27 cellular contexts compared by ENCODE assay signal in genomic region chr6:144955853-144956252, GRCh38.
DNase-seq lines count a peak whose midpoint lies in the region; ATAC-seq and TF ChIP-seq lines count a peak whose summit lies in the region.
"Had no signal": no experiment of that assay in that cellular context is flagged by ENCODE, and none has a peak within 500 bp of the region (broad histone marks: within the 10 kb centered on the region; RNA-seq: fewer than 3 reads in every experiment).

No MANE protein-coding gene starts in this region.

- no peaks in the 10 kb centered on the region for H3K79me2 ChIP-seq in Karpas-422 (ENCODE audit: low read length)

- intact Hi-C loops in cardiac septum (cut with DNase I): no loop called here
- intact Hi-C loops in posterior cingulate gyrus (cut with DNase I): no loop called here

- no peaks in the 10 kb centered on the region for H4K20me1 ChIP-seq in Karpas-422 (ENCODE audit: insufficient read depth, low read depth, low read length)

- no peaks in the 10 kb centered on the region for H3K9me2 ChIP-seq in Karpas-422 (replicated peaks; ENCODE audit: insufficient read depth, low read length)

- H3K4me3 ChIP-seq in Karpas-422 (ENCODE audit: low read length): no peak overlapping the region
- H3K4me3 ChIP-seq in brain microvascular endothelial cell (ENCODE audit: low read depth, low read length): no peak overlapping the region
- H3K4me3 ChIP-seq: gastroesophageal sphincter, prostate gland, skin epidermis, upper lobe of right lung had no signal

- H3K27ac ChIP-seq in Karpas-422 (ENCODE audit: low read length) (no peak overlapping the region), brain microvascular endothelial cell (peak overlapping the region; percentile 18)
- H3K27ac ChIP-seq: gastroesophageal sphincter, HL-60, prostate gland, skin epidermis, upper lobe of right lung had no signal

- no peaks in the 10 kb centered on the region for H3K9me3 ChIP-seq in Karpas-422 (ENCODE audit: low read length)
- H3K9me3 ChIP-seq: gastroesophageal sphincter, prostate gland, upper lobe of right lung had no signal

- H3K4me2 ChIP-seq in Karpas-422 (ENCODE audit: low read depth, low read length, poor library complexity, severe bottlenecking): no peak overlapping the region

- H3K9ac ChIP-seq in Karpas-422 (ENCODE audit: low read length): no peak overlapping the region

- H3K4me1 ChIP-seq in Karpas-422 (ENCODE audit: low read length): no peaks in the 10 kb centered on the region
- H3K4me1 ChIP-seq: gastroesophageal sphincter, prostate gland, upper lobe of right lung had no signal

- DNase-seq in A172 (ENCODE audit: low spot score) (peak; percentile 26), Karpas-422 (peak; percentile 33), brain microvascular endothelial cell (peak; percentile 65), kidney tubule cell (ENCODE audit: low spot score) (peak; percentile 61), cardiac septum (ENCODE audit: low spot score) (no peak), NCI-H2196 (lab: John Stamatoyannopoulos, UW; ENCODE audit: unreplicated experiment) (no peak), posterior cingulate gyrus (no peak)
- DNase-seq: 8988T; activated B cell treated with CpG ODN at 0.5 μM for 24 hours; activated CD4-positive, alpha-beta T cell treated with anti-CD3 and anti-CD28 coated beads, Interleukin-2, amount 50 U/mL, for 4 hours; activated naive CD4-positive, alpha-beta T cell treated with anti-CD3 and anti-CD28 coated beads, Interleukin-2, amount 10 ng/mL, durations not matched to agents 7 days and 5 days; CD8-positive, alpha-beta memory T cell; effector CD4-positive, alpha-beta T cell; hypothalamus; NCI-H1092 treated with DMSO at 0.1 percent for 48 hours; NCI-H2081; NCI-H446; stimulated activated CD4-positive, alpha-beta T cell treated with anti-CD3 and anti-CD28 coated beads, Interleukin-1b, Interleukin-23, amount 100 ng/mL, for 48 hours; T-helper 9 cell; upper lobe of right lung had no signal

- no peak for ATAC-seq in HG02763 (IDR thresholded peaks at IDR 0.05; ENCODE audit: unreplicated experiment)
- ATAC-seq: gastroesophageal sphincter, HepG2, Right ventricle myocardium inferior, upper lobe of right lung had no signal

- in situ Hi-C loops in brain microvascular endothelial cell (cut with HindIII; ENCODE audit: low pct_ligation_motif_present, low sequenced_read_pairs): no loop called here

- no peak for TF ChIP-seq CTCF in brain microvascular endothelial cell (IDR thresholded peaks at IDR 0.05; ENCODE audit: low read depth, low read length, missing control alignments)

- H3K27me3 ChIP-seq in Karpas-422 (ENCODE audit: low read length) (no peaks in the 10 kb centered on the region), brain microvascular endothelial cell (replicated peaks) (no peaks in the 10 kb centered on the region)
- H3K27me3 ChIP-seq: gastroesophageal sphincter, upper lobe of right lung had no signal

- H3K36me3 ChIP-seq in Karpas-422 (ENCODE audit: insufficient read depth, low read length) (no peaks in the 10 kb centered on the region), brain microvascular endothelial cell (replicated peaks) (no peaks in the 10 kb centered on the region)
- H3K36me3 ChIP-seq: gastroesophageal sphincter, prostate gland, upper lobe of right lung had no signal

- no peak overlapping the region for H2AFZ ChIP-seq in Karpas-422 (ENCODE audit: low read length)

Comparison
In these comparisons a context has a peak if more than half of its experiments do, and no peak if none do; other contexts are left out.
1. DNase-seq: peak in A172 (single experiment), Karpas-422 (single experiment), brain microvascular endothelial cell (single experiment) and kidney tubule cell (single experiment); none in cardiac septum (single experiment), NCI-H2196 (single experiment) and posterior cingulate gyrus (0 of 10).